ENCODE assay signal across 1 cellular context in the genomic region with DNA sequence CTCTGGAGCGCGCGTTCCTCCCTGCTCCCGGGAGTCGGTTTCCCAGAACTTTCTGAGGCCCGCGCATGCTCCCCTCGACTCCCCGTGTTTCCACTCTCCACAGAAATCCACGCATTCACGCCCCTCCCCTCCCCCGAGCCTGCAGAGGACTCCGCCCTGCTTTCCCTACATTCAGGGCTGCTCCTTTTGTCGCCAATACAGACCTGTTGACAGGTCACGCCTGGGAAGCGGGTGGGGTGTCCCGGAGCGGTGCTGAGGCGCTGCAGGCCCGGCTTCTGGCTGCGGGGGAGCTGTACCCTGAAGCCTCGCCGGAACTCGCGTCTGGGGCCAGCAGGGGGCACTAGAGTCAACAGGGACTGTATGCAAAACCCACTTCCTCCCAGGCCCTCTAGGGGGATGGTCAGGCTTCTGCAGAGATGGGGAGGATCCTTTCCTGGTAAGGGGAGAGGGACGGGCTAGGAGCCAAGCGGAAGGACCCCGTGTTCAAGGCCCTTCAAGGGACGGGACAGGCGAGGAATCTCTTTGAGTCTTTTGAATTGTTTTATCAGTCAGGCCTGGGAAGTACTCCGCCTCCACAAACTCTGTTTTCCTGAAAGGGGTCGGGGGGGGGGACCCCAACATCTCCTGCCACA.
A peak's percentile ranks its signal among the peaks of the same experiment; 100 is the strongest.
TF ChIP-seq lines count a peak whose summit lies in the region.

A gene with protein sequence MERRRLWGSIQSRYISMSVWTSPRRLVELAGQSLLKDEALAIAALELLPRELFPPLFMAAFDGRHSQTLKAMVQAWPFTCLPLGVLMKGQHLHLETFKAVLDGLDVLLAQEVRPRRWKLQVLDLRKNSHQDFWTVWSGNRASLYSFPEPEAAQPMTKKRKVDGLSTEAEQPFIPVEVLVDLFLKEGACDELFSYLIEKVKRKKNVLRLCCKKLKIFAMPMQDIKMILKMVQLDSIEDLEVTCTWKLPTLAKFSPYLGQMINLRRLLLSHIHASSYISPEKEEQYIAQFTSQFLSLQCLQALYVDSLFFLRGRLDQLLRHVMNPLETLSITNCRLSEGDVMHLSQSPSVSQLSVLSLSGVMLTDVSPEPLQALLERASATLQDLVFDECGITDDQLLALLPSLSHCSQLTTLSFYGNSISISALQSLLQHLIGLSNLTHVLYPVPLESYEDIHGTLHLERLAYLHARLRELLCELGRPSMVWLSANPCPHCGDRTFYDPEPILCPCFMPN (minus strand): TSS at position 294 of the 632 bp plus-strand sequence. CDS start 2,433 bp downstream, outside the sequence.

TF ChIP-seq in HepG2, 621 proteins besides CTCF, POLR2A, EP300 and RAD21 (continued from another document and continues in another):
- TF ChIP-seq, protein P1, sequence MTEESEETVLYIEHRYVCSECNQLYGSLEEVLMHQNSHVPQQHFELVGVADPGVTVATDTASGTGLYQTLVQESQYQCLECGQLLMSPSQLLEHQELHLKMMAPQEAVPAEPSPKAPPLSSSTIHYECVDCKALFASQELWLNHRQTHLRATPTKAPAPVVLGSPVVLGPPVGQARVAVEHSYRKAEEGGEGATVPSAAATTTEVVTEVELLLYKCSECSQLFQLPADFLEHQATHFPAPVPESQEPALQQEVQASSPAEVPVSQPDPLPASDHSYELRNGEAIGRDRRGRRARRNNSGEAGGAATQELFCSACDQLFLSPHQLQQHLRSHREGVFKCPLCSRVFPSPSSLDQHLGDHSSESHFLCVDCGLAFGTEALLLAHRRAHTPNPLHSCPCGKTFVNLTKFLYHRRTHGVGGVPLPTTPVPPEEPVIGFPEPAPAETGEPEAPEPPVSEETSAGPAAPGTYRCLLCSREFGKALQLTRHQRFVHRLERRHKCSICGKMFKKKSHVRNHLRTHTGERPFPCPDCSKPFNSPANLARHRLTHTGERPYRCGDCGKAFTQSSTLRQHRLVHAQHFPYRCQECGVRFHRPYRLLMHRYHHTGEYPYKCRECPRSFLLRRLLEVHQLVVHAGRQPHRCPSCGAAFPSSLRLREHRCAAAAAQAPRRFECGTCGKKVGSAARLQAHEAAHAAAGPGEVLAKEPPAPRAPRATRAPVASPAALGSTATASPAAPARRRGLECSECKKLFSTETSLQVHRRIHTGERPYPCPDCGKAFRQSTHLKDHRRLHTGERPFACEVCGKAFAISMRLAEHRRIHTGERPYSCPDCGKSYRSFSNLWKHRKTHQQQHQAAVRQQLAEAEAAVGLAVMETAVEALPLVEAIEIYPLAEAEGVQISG (CRISPR knock-in tag; IDR thresholded peaks at IDR 0.05): peak; percentile 48; the same call in 1 of the 2 replicates
- TF ChIP-seq, protein P2, sequence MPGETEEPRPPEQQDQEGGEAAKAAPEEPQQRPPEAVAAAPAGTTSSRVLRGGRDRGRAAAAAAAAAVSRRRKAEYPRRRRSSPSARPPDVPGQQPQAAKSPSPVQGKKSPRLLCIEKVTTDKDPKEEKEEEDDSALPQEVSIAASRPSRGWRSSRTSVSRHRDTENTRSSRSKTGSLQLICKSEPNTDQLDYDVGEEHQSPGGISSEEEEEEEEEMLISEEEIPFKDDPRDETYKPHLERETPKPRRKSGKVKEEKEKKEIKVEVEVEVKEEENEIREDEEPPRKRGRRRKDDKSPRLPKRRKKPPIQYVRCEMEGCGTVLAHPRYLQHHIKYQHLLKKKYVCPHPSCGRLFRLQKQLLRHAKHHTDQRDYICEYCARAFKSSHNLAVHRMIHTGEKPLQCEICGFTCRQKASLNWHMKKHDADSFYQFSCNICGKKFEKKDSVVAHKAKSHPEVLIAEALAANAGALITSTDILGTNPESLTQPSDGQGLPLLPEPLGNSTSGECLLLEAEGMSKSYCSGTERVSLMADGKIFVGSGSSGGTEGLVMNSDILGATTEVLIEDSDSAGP (CRISPR knock-in tag; IDR thresholded peaks at IDR 0.05; ENCODE audit: borderline replicate concordance): peak; percentile 37; the same call in 1 of the 2 replicates
- TF ChIP-seq IKZF1 (IDR thresholded peaks at IDR 0.05) (no peak), GATAD2A (CRISPR knock-in tag; IDR thresholded peaks at IDR 0.05) (0 out of 2 replicates have a peak, but pooled peaks have one; percentile 19), FOXA3 (CRISPR knock-in tag; IDR thresholded peaks at IDR 0.05) (peak; percentile 46; the same call in 1 of the 2 replicates), POGZ (CRISPR knock-in tag; IDR thresholded peaks at IDR 0.05) (0 out of 2 replicates have a peak, but pooled peaks have one; percentile 47), ZNF883 (CRISPR knock-in tag; IDR thresholded peaks at IDR 0.05; ENCODE audit: not compliant biosample characterization) (peak; percentile 21), ZNF260 (CRISPR knock-in tag; IDR thresholded peaks at IDR 0.05; ENCODE audit: borderline replicate concordance, low read depth) (no peak), ZNF263 (CRISPR knock-in tag; IDR thresholded peaks at IDR 0.05) (peak; percentile 91), KMT2B (CRISPR knock-in tag; IDR thresholded peaks at IDR 0.05) (no peak), CBFB (CRISPR knock-in tag; IDR thresholded peaks at IDR 0.05) (0 out of 2 replicates have a peak, but pooled peaks have one; percentile 18), HNRNPLL (IDR thresholded peaks at IDR 0.05; ENCODE audit: low read depth, low read length, poor library complexity, severe bottlenecking) (peak; percentile 48), GABPA (IDR thresholded peaks at IDR 0.05; ENCODE audit: low read depth, low read length) (peak; percentile 26; the same call in 1 of the 2 replicates), GABPA (CRISPR knock-in tag; IDR thresholded peaks at IDR 0.05; ENCODE audit: low read depth) (peak; percentile 71), ESRRA (CRISPR knock-in tag; IDR thresholded peaks at IDR 0.05; ENCODE audit: low read depth) (no peak), ETV5 (CRISPR knock-in tag; IDR thresholded peaks at IDR 0.05; ENCODE audit: borderline replicate concordance) (peak; percentile 54; the same call in 1 of the 2 replicates)
- TF ChIP-seq, protein P3, sequence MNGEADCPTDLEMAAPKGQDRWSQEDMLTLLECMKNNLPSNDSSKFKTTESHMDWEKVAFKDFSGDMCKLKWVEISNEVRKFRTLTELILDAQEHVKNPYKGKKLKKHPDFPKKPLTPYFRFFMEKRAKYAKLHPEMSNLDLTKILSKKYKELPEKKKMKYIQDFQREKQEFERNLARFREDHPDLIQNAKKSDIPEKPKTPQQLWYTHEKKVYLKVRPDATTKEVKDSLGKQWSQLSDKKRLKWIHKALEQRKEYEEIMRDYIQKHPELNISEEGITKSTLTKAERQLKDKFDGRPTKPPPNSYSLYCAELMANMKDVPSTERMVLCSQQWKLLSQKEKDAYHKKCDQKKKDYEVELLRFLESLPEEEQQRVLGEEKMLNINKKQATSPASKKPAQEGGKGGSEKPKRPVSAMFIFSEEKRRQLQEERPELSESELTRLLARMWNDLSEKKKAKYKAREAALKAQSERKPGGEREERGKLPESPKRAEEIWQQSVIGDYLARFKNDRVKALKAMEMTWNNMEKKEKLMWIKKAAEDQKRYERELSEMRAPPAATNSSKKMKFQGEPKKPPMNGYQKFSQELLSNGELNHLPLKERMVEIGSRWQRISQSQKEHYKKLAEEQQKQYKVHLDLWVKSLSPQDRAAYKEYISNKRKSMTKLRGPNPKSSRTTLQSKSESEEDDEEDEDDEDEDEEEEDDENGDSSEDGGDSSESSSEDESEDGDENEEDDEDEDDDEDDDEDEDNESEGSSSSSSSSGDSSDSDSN (CRISPR knock-in tag; IDR thresholded peaks at IDR 0.05): peak; percentile 37; the same call in 1 of the 2 replicates
- TF ChIP-seq, protein P4, sequence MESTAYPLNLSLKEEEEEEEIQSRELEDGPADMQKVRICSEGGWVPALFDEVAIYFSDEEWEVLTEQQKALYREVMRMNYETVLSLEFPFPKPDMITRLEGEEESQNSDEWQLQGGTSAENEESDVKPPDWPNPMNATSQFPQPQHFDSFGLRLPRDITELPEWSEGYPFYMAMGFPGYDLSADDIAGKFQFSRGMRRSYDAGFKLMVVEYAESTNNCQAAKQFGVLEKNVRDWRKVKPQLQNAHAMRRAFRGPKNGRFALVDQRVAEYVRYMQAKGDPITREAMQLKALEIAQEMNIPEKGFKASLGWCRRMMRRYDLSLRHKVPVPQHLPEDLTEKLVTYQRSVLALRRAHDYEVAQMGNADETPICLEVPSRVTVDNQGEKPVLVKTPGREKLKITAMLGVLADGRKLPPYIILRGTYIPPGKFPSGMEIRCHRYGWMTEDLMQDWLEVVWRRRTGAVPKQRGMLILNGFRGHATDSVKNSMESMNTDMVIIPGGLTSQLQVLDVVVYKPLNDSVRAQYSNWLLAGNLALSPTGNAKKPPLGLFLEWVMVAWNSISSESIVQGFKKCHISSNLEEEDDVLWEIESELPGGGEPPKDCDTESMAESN (CRISPR knock-in tag; conservative IDR thresholded peaks at IDR 0.05): 0 out of 2 replicates have a peak, but pooled peaks have one; percentile 40
- TF ChIP-seq, protein P5, sequence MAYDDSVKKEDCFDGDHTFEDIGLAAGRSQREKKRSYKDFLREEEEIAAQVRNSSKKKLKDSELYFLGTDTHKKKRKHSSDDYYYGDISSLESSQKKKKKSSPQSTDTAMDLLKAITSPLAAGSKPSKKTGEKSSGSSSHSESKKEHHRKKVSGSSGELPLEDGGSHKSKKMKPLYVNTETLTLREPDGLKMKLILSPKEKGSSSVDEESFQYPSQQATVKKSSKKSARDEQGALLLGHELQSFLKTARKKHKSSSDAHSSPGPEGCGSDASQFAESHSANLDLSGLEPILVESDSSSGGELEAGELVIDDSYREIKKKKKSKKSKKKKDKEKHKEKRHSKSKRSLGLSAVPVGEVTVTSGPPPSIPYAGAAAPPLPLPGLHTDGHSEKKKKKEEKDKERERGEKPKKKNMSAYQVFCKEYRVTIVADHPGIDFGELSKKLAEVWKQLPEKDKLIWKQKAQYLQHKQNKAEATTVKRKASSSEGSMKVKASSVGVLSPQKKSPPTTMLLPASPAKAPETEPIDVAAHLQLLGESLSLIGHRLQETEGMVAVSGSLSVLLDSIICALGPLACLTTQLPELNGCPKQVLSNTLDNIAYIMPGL (CRISPR knock-in tag; IDR thresholded peaks at IDR 0.05; ENCODE audit: borderline replicate concordance in 1 of 2, low read depth in 1 of 2): peak; percentile 77 to 85
- TF ChIP-seq, protein P6, sequence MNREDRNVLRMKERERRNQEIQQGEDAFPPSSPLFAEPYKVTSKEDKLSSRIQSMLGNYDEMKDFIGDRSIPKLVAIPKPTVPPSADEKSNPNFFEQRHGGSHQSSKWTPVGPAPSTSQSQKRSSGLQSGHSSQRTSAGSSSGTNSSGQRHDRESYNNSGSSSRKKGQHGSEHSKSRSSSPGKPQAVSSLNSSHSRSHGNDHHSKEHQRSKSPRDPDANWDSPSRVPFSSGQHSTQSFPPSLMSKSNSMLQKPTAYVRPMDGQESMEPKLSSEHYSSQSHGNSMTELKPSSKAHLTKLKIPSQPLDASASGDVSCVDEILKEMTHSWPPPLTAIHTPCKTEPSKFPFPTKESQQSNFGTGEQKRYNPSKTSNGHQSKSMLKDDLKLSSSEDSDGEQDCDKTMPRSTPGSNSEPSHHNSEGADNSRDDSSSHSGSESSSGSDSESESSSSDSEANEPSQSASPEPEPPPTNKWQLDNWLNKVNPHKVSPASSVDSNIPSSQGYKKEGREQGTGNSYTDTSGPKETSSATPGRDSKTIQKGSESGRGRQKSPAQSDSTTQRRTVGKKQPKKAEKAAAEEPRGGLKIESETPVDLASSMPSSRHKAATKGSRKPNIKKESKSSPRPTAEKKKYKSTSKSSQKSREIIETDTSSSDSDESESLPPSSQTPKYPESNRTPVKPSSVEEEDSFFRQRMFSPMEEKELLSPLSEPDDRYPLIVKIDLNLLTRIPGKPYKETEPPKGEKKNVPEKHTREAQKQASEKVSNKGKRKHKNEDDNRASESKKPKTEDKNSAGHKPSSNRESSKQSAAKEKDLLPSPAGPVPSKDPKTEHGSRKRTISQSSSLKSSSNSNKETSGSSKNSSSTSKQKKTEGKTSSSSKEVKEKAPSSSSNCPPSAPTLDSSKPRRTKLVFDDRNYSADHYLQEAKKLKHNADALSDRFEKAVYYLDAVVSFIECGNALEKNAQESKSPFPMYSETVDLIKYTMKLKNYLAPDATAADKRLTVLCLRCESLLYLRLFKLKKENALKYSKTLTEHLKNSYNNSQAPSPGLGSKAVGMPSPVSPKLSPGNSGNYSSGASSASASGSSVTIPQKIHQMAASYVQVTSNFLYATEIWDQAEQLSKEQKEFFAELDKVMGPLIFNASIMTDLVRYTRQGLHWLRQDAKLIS (CRISPR knock-in tag; IDR thresholded peaks at IDR 0.05): no peak
- TF ChIP-seq, protein P7, sequence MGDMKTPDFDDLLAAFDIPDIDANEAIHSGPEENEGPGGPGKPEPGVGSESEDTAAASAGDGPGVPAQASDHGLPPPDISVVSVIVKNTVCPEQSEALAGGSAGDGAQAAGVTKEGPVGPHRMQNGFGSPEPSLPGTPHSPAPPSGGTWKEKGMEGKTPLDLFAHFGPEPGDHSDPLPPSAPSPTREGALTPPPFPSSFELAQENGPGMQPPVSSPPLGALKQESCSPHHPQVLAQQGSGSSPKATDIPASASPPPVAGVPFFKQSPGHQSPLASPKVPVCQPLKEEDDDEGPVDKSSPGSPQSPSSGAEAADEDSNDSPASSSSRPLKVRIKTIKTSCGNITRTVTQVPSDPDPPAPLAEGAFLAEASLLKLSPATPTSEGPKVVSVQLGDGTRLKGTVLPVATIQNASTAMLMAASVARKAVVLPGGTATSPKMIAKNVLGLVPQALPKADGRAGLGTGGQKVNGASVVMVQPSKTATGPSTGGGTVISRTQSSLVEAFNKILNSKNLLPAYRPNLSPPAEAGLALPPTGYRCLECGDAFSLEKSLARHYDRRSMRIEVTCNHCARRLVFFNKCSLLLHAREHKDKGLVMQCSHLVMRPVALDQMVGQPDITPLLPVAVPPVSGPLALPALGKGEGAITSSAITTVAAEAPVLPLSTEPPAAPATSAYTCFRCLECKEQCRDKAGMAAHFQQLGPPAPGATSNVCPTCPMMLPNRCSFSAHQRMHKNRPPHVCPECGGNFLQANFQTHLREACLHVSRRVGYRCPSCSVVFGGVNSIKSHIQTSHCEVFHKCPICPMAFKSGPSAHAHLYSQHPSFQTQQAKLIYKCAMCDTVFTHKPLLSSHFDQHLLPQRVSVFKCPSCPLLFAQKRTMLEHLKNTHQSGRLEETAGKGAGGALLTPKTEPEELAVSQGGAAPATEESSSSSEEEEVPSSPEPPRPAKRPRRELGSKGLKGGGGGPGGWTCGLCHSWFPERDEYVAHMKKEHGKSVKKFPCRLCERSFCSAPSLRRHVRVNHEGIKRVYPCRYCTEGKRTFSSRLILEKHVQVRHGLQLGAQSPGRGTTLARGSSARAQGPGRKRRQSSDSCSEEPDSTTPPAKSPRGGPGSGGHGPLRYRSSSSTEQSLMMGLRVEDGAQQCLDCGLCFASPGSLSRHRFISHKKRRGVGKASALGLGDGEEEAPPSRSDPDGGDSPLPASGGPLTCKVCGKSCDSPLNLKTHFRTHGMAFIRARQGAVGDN (CRISPR knock-in tag; IDR thresholded peaks at IDR 0.05): peak; percentile 41; the same call in 1 of the 2 replicates
- TF ChIP-seq, protein P8, sequence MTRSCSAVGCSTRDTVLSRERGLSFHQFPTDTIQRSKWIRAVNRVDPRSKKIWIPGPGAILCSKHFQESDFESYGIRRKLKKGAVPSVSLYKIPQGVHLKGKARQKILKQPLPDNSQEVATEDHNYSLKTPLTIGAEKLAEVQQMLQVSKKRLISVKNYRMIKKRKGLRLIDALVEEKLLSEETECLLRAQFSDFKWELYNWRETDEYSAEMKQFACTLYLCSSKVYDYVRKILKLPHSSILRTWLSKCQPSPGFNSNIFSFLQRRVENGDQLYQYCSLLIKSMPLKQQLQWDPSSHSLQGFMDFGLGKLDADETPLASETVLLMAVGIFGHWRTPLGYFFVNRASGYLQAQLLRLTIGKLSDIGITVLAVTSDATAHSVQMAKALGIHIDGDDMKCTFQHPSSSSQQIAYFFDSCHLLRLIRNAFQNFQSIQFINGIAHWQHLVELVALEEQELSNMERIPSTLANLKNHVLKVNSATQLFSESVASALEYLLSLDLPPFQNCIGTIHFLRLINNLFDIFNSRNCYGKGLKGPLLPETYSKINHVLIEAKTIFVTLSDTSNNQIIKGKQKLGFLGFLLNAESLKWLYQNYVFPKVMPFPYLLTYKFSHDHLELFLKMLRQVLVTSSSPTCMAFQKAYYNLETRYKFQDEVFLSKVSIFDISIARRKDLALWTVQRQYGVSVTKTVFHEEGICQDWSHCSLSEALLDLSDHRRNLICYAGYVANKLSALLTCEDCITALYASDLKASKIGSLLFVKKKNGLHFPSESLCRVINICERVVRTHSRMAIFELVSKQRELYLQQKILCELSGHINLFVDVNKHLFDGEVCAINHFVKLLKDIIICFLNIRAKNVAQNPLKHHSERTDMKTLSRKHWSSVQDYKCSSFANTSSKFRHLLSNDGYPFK (CRISPR knock-in tag; IDR thresholded peaks at IDR 0.05; ENCODE audit: borderline replicate concordance): 0 out of 2 replicates have a peak, but pooled peaks have one; percentile 18
